Comparison of ENCODE assay signal across 8 cellular contexts in genomic region chr18:67517224-67517765, GRCh38. TPM values are rescaled to one million over a fixed set of nuclear protein-coding genes. Genes with fewer than 3 reads are reported as not detected.
A peak's percentile ranks its signal among the peaks of the same experiment; 100 is the strongest.
DNase-seq lines count a peak whose midpoint lies in the region; ATAC-seq and TF ChIP-seq lines count a peak whose summit lies in the region.

No MANE protein-coding gene starts in this region.

- peaks cover 9% of the 10 kb centered on the region for H3K79me1 ChIP-seq in mesenchymal stem cell (replicated peaks; ENCODE audit: low read length, poor library complexity, severe bottlenecking)

- no peak overlapping the region for H3K4ac ChIP-seq in mesenchymal stem cell (ENCODE audit: low read depth in 1 of 2, low read length in 2 of 2)

- H3K4me3 ChIP-seq in GM08714 (ENCODE audit: low read length) (peak overlapping the region; percentile 51; the same call in 1 of the 2 replicates), colonic mucosa (peak overlapping the region; percentile 28), mesenchymal stem cell (ENCODE audit: insufficient read depth in 1 of 2, low read depth in 1 of 2, low read length in 2 of 2) (peak overlapping the region; percentile 66 to 86), transverse colon (peak overlapping the region; percentile 3 to 85 (median 72))

- 23% methylated on average over 5 of the region's 6 CpGs for WGBS in mesenchymal stem cell
- WGBS in transverse colon (ENCODE audit: low coverage in 1 of 2), 2 donors = 15 to 17% methylated on average over 5 to 6 of the region's 6 CpGs

- H2BK15ac ChIP-seq in mesenchymal stem cell (ENCODE audit: low read depth, poor library complexity, severe bottlenecking) = no peak overlapping the region

- H2AFZ ChIP-seq in mesenchymal stem cell (ENCODE audit: low read depth, low read length) = no peak overlapping the region

- no peaks in the 10 kb centered on the region for H3K27me3 ChIP-seq in colonic mucosa
- H3K27me3 ChIP-seq in mesenchymal stem cell (ENCODE audit: control insufficient read depth in 1 of 2, insufficient read depth in 1 of 2, low read length in 2 of 2) = no peaks in the 10 kb centered on the region
- peaks cover 4% of the 10 kb centered on the region for H3K27me3 ChIP-seq in transverse colon

- DNase-seq in NCI-H510A treated with DMSO at 0.1 percent for 48 hours (lab: John Stamatoyannopoulos, UW) (peak; percentile 62), colonic mucosa (no peak), mesenchymal stem cell (no peak), transverse colon (peak; percentile 10), pons (ENCODE audit: low spot score) (no peak)
- DNase-seq in stimulated activated CD4-positive, alpha-beta T cell treated with anti-CD3 and anti-CD28 coated beads, Interleukin-4, amount 100 ng/mL, for 4 hours = no peak

- no peak for TF ChIP-seq POLR2A in transverse colon (IDR thresholded peaks at IDR 0.05)

- peak overlapping the region; percentile 81 for H3K4me2 ChIP-seq in mesenchymal stem cell (ENCODE audit: low read length, poor library complexity, severe bottlenecking)

- H3K36me3 ChIP-seq in colonic mucosa (no peaks in the 10 kb centered on the region), mesenchymal stem cell (ENCODE audit: control insufficient read depth in 1 of 2, insufficient read depth in 2 of 2, low read depth in 1 of 2, low read length in 2 of 2) (peaks cover 3 to 28% of the 10 kb centered on the region in 2 experiments), transverse colon (no peaks in the 10 kb centered on the region)

- peak overlapping the region in 1 of 2 experiments; percentile 54 for H2BK12ac ChIP-seq in mesenchymal stem cell (ENCODE audit: low read length in 2 of 2)

- H3K18ac ChIP-seq in mesenchymal stem cell (ENCODE audit: low read depth in 1 of 2, low read length in 2 of 2) = peak overlapping the region in 1 of 2 experiments; percentile 78

- H2AK5ac ChIP-seq in mesenchymal stem cell (ENCODE audit: low read length, severe bottlenecking) = no peak overlapping the region

- H3K9me3 ChIP-seq in colonic mucosa (no peaks in the 10 kb centered on the region), mesenchymal stem cell (ENCODE audit: control insufficient read depth, low read length) (no peaks in the 10 kb centered on the region), transverse colon (no peaks in the 10 kb centered on the region)

- TF ChIP-seq CTCF in colonic mucosa (IDR thresholded peaks at IDR 0.05) (no peak), transverse colon (IDR thresholded peaks at IDR 0.05) (no peak)

- H3K27ac ChIP-seq in colonic mucosa (peak overlapping the region; percentile 5), mesenchymal stem cell (ENCODE audit: low read length, poor library complexity, severe bottlenecking) (peak overlapping the region; percentile 91), transverse colon (peak overlapping the region; percentile 86 to 89 (median 88))

- H3K14ac ChIP-seq in mesenchymal stem cell (ENCODE audit: low read length in 2 of 2) = peak overlapping the region in 1 of 2 experiments; percentile 53

- TF ChIP-seq EP300 in transverse colon (IDR thresholded peaks at IDR 0.05; ENCODE audit: low read depth) = no peak

- intact Hi-C loops in colonic mucosa (cut with DNase I) (no loop called here), transverse colon (cut with DNase I; ENCODE audit: low total_unique reads) (no loop called here)

- in situ Hi-C loops in transverse colon (cut with MboI; ENCODE audit: low pct_ligation_motif_present in 1 of 4, low pct_unique_long_range_greater_than_20kb in 1 of 4, low sequenced_read_pairs in 3 of 4) = no loop called here

- H3K9ac ChIP-seq in colonic mucosa (ENCODE audit: low read depth in 2 of 2, low read length in 2 of 2) (peak overlapping the region; percentile 21 to 28), mesenchymal stem cell (ENCODE audit: low read length) (peak overlapping the region; percentile 77)

- no peak for ATAC-seq in HG02970 (IDR thresholded peaks at IDR 0.05; ENCODE audit: low FRiP score, unreplicated experiment)

- no peak overlapping the region for H3K23ac ChIP-seq in mesenchymal stem cell (ENCODE audit: low read length in 2 of 2)

- H3K4me1 ChIP-seq in colonic mucosa (no peaks in the 10 kb centered on the region), mesenchymal stem cell (ENCODE audit: control insufficient read depth, insufficient read depth, low read depth, low read length) (peaks cover 3% of the 10 kb centered on the region), transverse colon (peaks cover 0 to 19% (median 7%) of the 10 kb centered on the region in 4 donors)

- H2BK5ac ChIP-seq in mesenchymal stem cell (ENCODE audit: low read depth, low read length, poor library complexity, severe bottlenecking) = no peak overlapping the region

- H4K8ac ChIP-seq in mesenchymal stem cell (ENCODE audit: low read length) = no peak overlapping the region

- no peak overlapping the region for H2BK120ac ChIP-seq in mesenchymal stem cell (ENCODE audit: low read depth, low read length)

- H4K91ac ChIP-seq in mesenchymal stem cell (ENCODE audit: low read length) = no peak overlapping the region

RNA-seq across cellular contexts. Expression of gene DSEL, which starts 0.8 kb away (rescaled TPM):
- total RNA-seq in colonic mucosa = 1 to 10 TPM in 1 of 2 donors, under 1 TPM in 1; 0.72 to 1.6 TPM
- 7.9 TPM for polyA plus RNA-seq in mesenchymal stem cell (2013, experiment 1 of 2)
- polyA plus RNA-seq in mesenchymal stem cell (2013, experiment 2 of 2) = 7.8 TPM
- total RNA-seq in transverse colon = 1 to 10 TPM; 1.2 to 5.1 (median 2.0) TPM

Comparison
In these comparisons a context has a peak if more than half of its experiments do, and no peak if none do; other contexts are left out.
1. DNase-seq: peak in NCI-H510A treated with DMSO at 0.1 percent for 48 hours (single experiment) and transverse colon (single experiment); none in colonic mucosa (single experiment), mesenchymal stem cell (single experiment), stimulated activated CD4-positive, alpha-beta T cell treated with anti-CD3 and anti-CD28 coated beads, Interleukin-4, amount 100 ng/mL, for 4 hours (0 of 2) and pons (single experiment).
2. H3K27ac ChIP-seq: peak in every context shown above with its lines; median percentile 91 in mesenchymal stem cell; 88 in transverse colon; 5 in colonic mucosa.
3. Peak in every context shown above with its lines, with median percentiles within 50 percentile points of each other: H3K4me3 ChIP-seq.